ENCODE assay signal across 20 cellular contexts in genomic region chr10:36790000-36790399, GRCh38.
"Had no signal": no experiment of that assay in that cellular context is flagged by ENCODE, and none has a peak within 500 bp of the region (broad histone marks: within the 10 kb centered on the region; RNA-seq: fewer than 3 reads in every experiment).

No MANE protein-coding gene starts in this region.

- ATAC-seq: naive thymus-derived CD4-positive, alpha-beta T cell; stimulated activated memory B cell treated with anti-CD40 and anti-IgM and Interleukin-4, amounts not matched to agents 10 μg/mL and 1 μg/mL and 100 μg/mL, for 72 hours; stimulated activated naive CD8-positive, alpha-beta T cell treated with anti-CD3 and anti-CD28 coated beads, Interleukin-15, Interleukin-2, amounts not matched to agents 100 U/mL and 50 U/mL, for 24 hours; upper lobe of right lung had no signal

- H3K9me3 Mint-ChIP-seq: nephron; neural progenitor cell; stimulated activated memory B cell treated with anti-CD40 and anti-IgM and Interleukin-4, amounts not matched to agents 10 μg/mL and 1 μg/mL and 100 μg/mL, for 72 hours had no signal

- H3K4me1 Mint-ChIP-seq: immature natural killer cell; naive thymus-derived CD4-positive, alpha-beta T cell; neural progenitor cell; stimulated activated memory B cell treated with anti-CD40 and anti-IgM and Interleukin-4, amounts not matched to agents 10 μg/mL and 1 μg/mL and 100 μg/mL, for 72 hours had no signal

- H3K27ac ChIP-seq: coronary artery, neural progenitor cell, parathyroid adenoma, skin epidermis, spleen, transverse colon, upper lobe of right lung, uterus had no signal

- H3K4me3 ChIP-seq: coronary artery, neural progenitor cell, skin epidermis, spleen, transverse colon, upper lobe of right lung, uterus had no signal

- H3K4me1 ChIP-seq: neural progenitor cell, parathyroid adenoma, spleen, transverse colon, upper lobe of right lung, uterus had no signal

- H3K4me3 Mint-ChIP-seq: immature natural killer cell; naive thymus-derived CD4-positive, alpha-beta T cell; nephron; neural progenitor cell; stimulated activated memory B cell treated with anti-CD40 and anti-IgM and Interleukin-4, amounts not matched to agents 10 μg/mL and 1 μg/mL and 100 μg/mL, for 72 hours had no signal

- H3K27me3 Mint-ChIP-seq: naive thymus-derived CD4-positive, alpha-beta T cell; progenitor cell of endocrine pancreas; stimulated activated memory B cell treated with anti-CD40 and anti-IgM and Interleukin-4, amounts not matched to agents 10 μg/mL and 1 μg/mL and 100 μg/mL, for 72 hours had no signal

- H3K27me3 ChIP-seq: neural progenitor cell, spleen, transverse colon, upper lobe of right lung, uterus had no signal

- H3K36me3 ChIP-seq: neural progenitor cell, spleen, transverse colon, upper lobe of right lung, uterus had no signal

- H3K27ac Mint-ChIP-seq: immature natural killer cell; naive thymus-derived CD4-positive, alpha-beta T cell; nephron; neural progenitor cell; progenitor cell of endocrine pancreas; stimulated activated memory B cell treated with anti-CD40 and anti-IgM and Interleukin-4, amounts not matched to agents 10 μg/mL and 1 μg/mL and 100 μg/mL, for 72 hours had no signal

- H3K79me2 ChIP-seq: parathyroid adenoma had no signal

- DNase-seq: foreskin melanocyte; hypothalamus; immature natural killer cell; islet precursor cell; mesendoderm; midbrain; naive thymus-derived CD4-positive, alpha-beta T cell; spleen; stimulated activated CD4-positive, alpha-beta T cell treated with anti-CD3 and anti-CD28 coated beads, Interleukin-4, amount 100 ng/mL, for 4 hours; stimulated activated naive CD8-positive, alpha-beta T cell treated with anti-CD3 and anti-CD28 coated beads, Interleukin-15, Interleukin-2, amounts not matched to agents 100 U/mL and 50 U/mL, for 24 hours; transverse colon; upper lobe of right lung; uterus had no signal

- H2AFZ ChIP-seq: neural progenitor cell, parathyroid adenoma had no signal

- H3K9ac ChIP-seq: neural progenitor cell, parathyroid adenoma had no signal

- H3K36me3 Mint-ChIP-seq: immature natural killer cell; naive thymus-derived CD4-positive, alpha-beta T cell; neural progenitor cell; stimulated activated memory B cell treated with anti-CD40 and anti-IgM and Interleukin-4, amounts not matched to agents 10 μg/mL and 1 μg/mL and 100 μg/mL, for 72 hours had no signal

- H3K9me3 ChIP-seq: spleen, transverse colon, upper lobe of right lung, uterus had no signal

- H3K4me2 ChIP-seq: neural progenitor cell had no signal
